In genomic region chr1:61910035-61910434, GRCh38 we compare ENCODE assay signal across 33 cellular contexts.
"Had no signal": no experiment of that assay in that cellular context is flagged by ENCODE, and none has a peak within 500 bp of the region (broad histone marks: within the 10 kb centered on the region; RNA-seq: fewer than 3 reads in every experiment).

No MANE protein-coding gene starts in this region.

- H3K27ac ChIP-seq: brain microvascular endothelial cell, coronary artery, dorsolateral prefrontal cortex, WERI-Rb-1 had no signal

- H3K36me3 ChIP-seq: brain microvascular endothelial cell, WERI-Rb-1 had no signal

- H3K27me3 Mint-ChIP-seq: activated B cell treated with CpG ODN at 0.5 μM for 24 hours; activated CD8-positive, alpha-beta T cell treated with anti-CD3 and anti-CD28 coated beads for 36 hours; activated naive CD8-positive, alpha-beta T cell; activated T-helper 17 cell treated with anti-CD3 and anti-CD28 coated beads, Interleukin-2, amount 50 U/mL, for 72 hours; central memory CD8-positive, alpha-beta T cell; dendritic cell treated with granulocyte-macrophage colony-stimulating factor and Interleukin-4, amounts not matched to agents 40 ng/mL and 50 ng/mL, for 4 days; T-helper 17 cell had no signal

- DNase-seq: activated B cell treated with CpG ODN at 0.5 μM for 24 hours; activated CD4-positive, alpha-beta T cell treated with anti-CD3 and anti-CD28 coated beads for 48 hours; activated CD4-positive, alpha-beta T cell treated with anti-CD3 and anti-CD28 coated beads, Interleukin-2, amount 50 U/mL, for 1 hour; activated CD4-positive, alpha-beta T cell treated with anti-CD3 and anti-CD28 coated beads, Interleukin-2, amount 50 U/mL, for 48 hours; activated CD8-positive, alpha-beta memory T cell treated with anti-CD3 and anti-CD28 coated beads for 24 hours; activated CD8-positive, alpha-beta T cell treated with anti-CD3 and anti-CD28 coated beads for 36 hours; activated effector memory CD4-positive, alpha-beta T cell treated with Interleukin-2 at 50 U/mL for 16 hours; activated gamma-delta T cell treated with Interleukin-2 at 50 U/mL for 16 hours; activated naive CD4-positive, alpha-beta T cell treated with anti-CD3 and anti-CD28 coated beads, Interleukin-2, amount 50 U/mL, for 16 hours; activated naive CD4-positive, alpha-beta T cell treated with Interleukin-2 at 50 U/mL for 16 hours; activated T-cell treated with anti-CD3 and anti-CD28 coated beads, Interleukin-2, amount 50 U/mL, for 4 hours; amniotic stem cell; anterior cingulate cortex; brain microvascular endothelial cell; dorsolateral prefrontal cortex; effector memory CD4-positive, alpha-beta T cell; endodermal cell; foreskin fibroblast; head of caudate nucleus; T-helper 17 cell; T1000; WERI-Rb-1 had no signal

- FAIRE-seq: astrocyte, bronchial epithelial cell, frontal cortex had no signal

- H3K27me3 ChIP-seq: brain microvascular endothelial cell, dorsolateral prefrontal cortex had no signal

- H3K27ac Mint-ChIP-seq: activated B cell treated with CpG ODN at 0.5 μM for 24 hours; activated CD8-positive, alpha-beta T cell treated with anti-CD3 and anti-CD28 coated beads for 36 hours; activated naive CD8-positive, alpha-beta T cell; activated T-helper 17 cell treated with anti-CD3 and anti-CD28 coated beads, Interleukin-2, amount 50 U/mL, for 72 hours; dendritic cell treated with granulocyte-macrophage colony-stimulating factor and Interleukin-4, amounts not matched to agents 40 ng/mL and 50 ng/mL, for 4 days; endodermal cell; T-helper 17 cell; T-helper 2 cell treated with Interferon-gamma antibody and Interleukin-4, amounts not matched to agents 5 μg/mL and 100 μg/mL, for 36 hours had no signal

- H3K4me3 ChIP-seq: coronary artery, dorsolateral prefrontal cortex had no signal

- H3K9me3 Mint-ChIP-seq: activated B cell treated with CpG ODN at 0.5 μM for 24 hours; activated CD8-positive, alpha-beta T cell treated with anti-CD3 and anti-CD28 coated beads for 36 hours; activated T-cell treated with anti-CD3 and anti-CD28 coated beads, Interleukin-2, amount 50 U/mL, for 4 hours; activated T-helper 17 cell treated with anti-CD3 and anti-CD28 coated beads, Interleukin-2, amount 50 U/mL, for 72 hours; central memory CD8-positive, alpha-beta T cell; endodermal cell; T-helper 2 cell treated with Interferon-gamma antibody and Interleukin-4, amounts not matched to agents 5 μg/mL and 100 μg/mL, for 36 hours had no signal

- ATAC-seq: activated CD4-positive, CD25-positive, alpha-beta regulatory T cell treated with anti-CD3 and anti-CD28 coated beads, Interleukin-2, amount 50 U/mL, for 24 hours; activated CD8-positive, alpha-beta T cell treated with anti-CD3 and anti-CD28 coated beads for 36 hours; activated T-cell treated with anti-CD3 and anti-CD28 coated beads, Interleukin-2, amount 50 U/mL, for 4 hours; activated T-helper 17 cell treated with anti-CD3 and anti-CD28 coated beads, Interleukin-2, amount 50 U/mL, for 72 hours; esophagus mucosa; T-helper 17 cell had no signal

- H3K4me1 Mint-ChIP-seq: activated B cell treated with CpG ODN at 0.5 μM for 24 hours; activated T-helper 17 cell treated with anti-CD3 and anti-CD28 coated beads, Interleukin-2, amount 50 U/mL, for 72 hours; central memory CD8-positive, alpha-beta T cell had no signal

- H3K4me3 Mint-ChIP-seq: activated B cell treated with CpG ODN at 0.5 μM for 24 hours; activated CD8-positive, alpha-beta T cell treated with anti-CD3 and anti-CD28 coated beads for 36 hours; activated naive CD8-positive, alpha-beta T cell; activated T-cell treated with anti-CD3 and anti-CD28 coated beads, Interleukin-2, amount 50 U/mL, for 4 hours; activated T-helper 17 cell treated with anti-CD3 and anti-CD28 coated beads, Interleukin-2, amount 50 U/mL, for 72 hours; central memory CD8-positive, alpha-beta T cell; dendritic cell treated with granulocyte-macrophage colony-stimulating factor and Interleukin-4, amounts not matched to agents 40 ng/mL and 50 ng/mL, for 4 days; endodermal cell; T-helper 17 cell; T-helper 2 cell treated with Interferon-gamma antibody and Interleukin-4, amounts not matched to agents 5 μg/mL and 100 μg/mL, for 36 hours had no signal
